16 cellular contexts compared by ENCODE assay signal in the genomic region with DNA sequence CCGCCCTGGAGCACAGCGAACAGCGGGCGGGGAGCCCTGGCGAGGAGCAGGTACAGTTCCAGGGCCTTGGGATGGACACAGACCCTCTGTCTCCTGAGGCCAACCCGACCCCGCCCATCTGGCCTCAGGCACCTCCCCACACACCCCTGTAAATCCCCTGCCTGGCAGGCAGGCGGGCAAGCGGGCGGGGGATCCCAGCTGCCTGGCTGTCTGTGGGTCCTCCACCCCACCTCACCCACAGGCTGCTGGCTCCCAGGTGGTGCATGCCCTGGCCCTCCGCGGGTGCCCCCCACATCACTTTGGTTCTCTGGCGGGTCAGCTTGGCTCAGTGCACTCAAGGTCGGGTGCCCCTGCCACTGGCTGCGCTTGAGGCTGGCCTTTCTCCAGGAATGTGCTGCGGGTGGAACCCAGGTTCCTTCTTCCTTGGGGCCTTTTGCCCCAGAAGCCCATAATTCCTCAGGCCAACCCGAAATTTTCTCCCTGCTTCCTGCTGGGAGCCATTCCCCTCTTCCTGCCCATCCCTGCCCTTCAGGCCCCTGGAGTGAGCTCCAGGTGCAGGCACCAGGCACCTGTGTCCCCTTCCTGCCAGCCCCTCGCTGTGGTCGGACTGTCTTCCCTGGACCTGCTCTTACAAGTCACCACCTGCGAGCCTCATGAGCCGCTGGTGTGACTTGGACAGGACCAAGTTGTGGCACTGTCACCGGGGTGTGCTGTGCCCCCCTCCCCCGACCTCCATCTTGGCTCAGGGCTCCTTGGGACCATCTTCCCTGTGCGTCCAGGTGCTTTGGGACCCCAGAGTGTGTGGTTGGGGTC. TPM values are rescaled to one million over a fixed set of nuclear protein-coding genes. Genes with fewer than 3 reads are reported as not detected.
DNase-seq lines count a peak whose midpoint lies in the region; ATAC-seq, FAIRE-seq and TF ChIP-seq lines count a peak whose summit lies in the region.
"Had no signal": no experiment of that assay in that cellular context is flagged by ENCODE, and none has a peak within 500 bp of the region (broad histone marks: within the 10 kb centered on the region; RNA-seq: fewer than 3 reads in every experiment).

No MANE protein-coding gene starts in this region.

- no peak for ATAC-seq in omental fat pad (ENCODE audit: low FRiP score)
- ATAC-seq: activated CD8-positive, alpha-beta memory T cell treated with anti-CD3 and anti-CD28 coated beads, Interleukin-2, amount 10 ng/mL, durations not matched to agents 7 days and 5 days; heart right ventricle had no signal

- H3K9me3 ChIP-seq in sigmoid colon = no peaks in the 10 kb centered on the region
- H3K9me3 ChIP-seq: heart right ventricle, SJSA1 had no signal

- peaks cover 4% of the 10 kb centered on the region for H3K4me1 Mint-ChIP-seq in T-helper 1 cell treated with Interleukin-12 subunit alpha and Interleukin-12 subunit beta and Interleukin-4 antibody, amounts not matched to agents 30 μg/mL and 1 μg/mL, for 36 hours (ENCODE audit: low read depth)
- H3K4me1 Mint-ChIP-seq in glutamatergic neuron (ENCODE audit: low read depth, unreplicated experiment) = no peaks in the 10 kb centered on the region
- H3K4me1 Mint-ChIP-seq: nephron had no signal

- H3K27ac ChIP-seq in sigmoid colon = peak overlapping the region; percentile 7 to 26 (median 18)
- H3K27ac ChIP-seq: SJSA1 had no signal

- no peaks in the 10 kb centered on the region for H3K9me3 Mint-ChIP-seq in T-helper 1 cell treated with Interleukin-12 subunit alpha and Interleukin-12 subunit beta and Interleukin-4 antibody, amounts not matched to agents 30 μg/mL and 1 μg/mL, for 36 hours
- H3K9me3 Mint-ChIP-seq in glutamatergic neuron (ENCODE audit: unreplicated experiment) = peaks cover 3% of the 10 kb centered on the region
- H3K9me3 Mint-ChIP-seq: activated naive CD8-positive, alpha-beta T cell treated with anti-CD3 and anti-CD28 coated beads, Interleukin-2, amount 10 ng/mL, durations not matched to agents 7 days and 5 days; nephron had no signal

- peaks cover 2 to 29% (median 23%) of the 10 kb centered on the region in 4 donors for H3K4me1 ChIP-seq in sigmoid colon
- H3K4me1 ChIP-seq: SJSA1 had no signal

- TF ChIP-seq CTCF in glutamatergic neuron (IDR thresholded peaks at IDR 0.05; ENCODE audit: partially characterized antibody, unreplicated experiment) (no peak), sigmoid colon (IDR thresholded peaks at IDR 0.05) (no peak), omental fat pad (IDR thresholded peaks at IDR 0.05) (no peak)

- H3K36me3 Mint-ChIP-seq in T-helper 1 cell treated with Interleukin-12 subunit alpha and Interleukin-12 subunit beta and Interleukin-4 antibody, amounts not matched to agents 30 μg/mL and 1 μg/mL, for 36 hours (ENCODE audit: low read depth) = peaks cover 5% of the 10 kb centered on the region
- H3K36me3 Mint-ChIP-seq in glutamatergic neuron (ENCODE audit: unreplicated experiment) = no peaks in the 10 kb centered on the region

- intact Hi-C loops in sigmoid colon (cut with DNase I) = no loop called here

- no peaks in the 10 kb centered on the region for H3K27me3 Mint-ChIP-seq in T-helper 1 cell treated with Interleukin-12 subunit alpha and Interleukin-12 subunit beta and Interleukin-4 antibody, amounts not matched to agents 30 μg/mL and 1 μg/mL, for 36 hours (ENCODE audit: low read depth)
- H3K27me3 Mint-ChIP-seq in glutamatergic neuron (ENCODE audit: unreplicated experiment) = peaks cover 7% of the 10 kb centered on the region
- H3K27me3 Mint-ChIP-seq: activated CD8-positive, alpha-beta memory T cell treated with anti-CD3 and anti-CD28 coated beads, Interleukin-2, amount 10 ng/mL, durations not matched to agents 7 days and 5 days; activated naive CD8-positive, alpha-beta T cell treated with anti-CD3 and anti-CD28 coated beads, Interleukin-2, amount 10 ng/mL, durations not matched to agents 7 days and 5 days had no signal

- H3K4me3 Mint-ChIP-seq in T-helper 1 cell treated with Interleukin-12 subunit alpha and Interleukin-12 subunit beta and Interleukin-4 antibody, amounts not matched to agents 30 μg/mL and 1 μg/mL, for 36 hours = no peak overlapping the region
- no peak overlapping the region for H3K4me3 Mint-ChIP-seq in glutamatergic neuron (ENCODE audit: unreplicated experiment)
- H3K4me3 Mint-ChIP-seq: activated CD8-positive, alpha-beta memory T cell treated with anti-CD3 and anti-CD28 coated beads, Interleukin-2, amount 10 ng/mL, durations not matched to agents 7 days and 5 days; activated naive CD8-positive, alpha-beta T cell treated with anti-CD3 and anti-CD28 coated beads, Interleukin-2, amount 10 ng/mL, durations not matched to agents 7 days and 5 days; nephron had no signal

- H3K27me3 ChIP-seq in sigmoid colon = no peaks in the 10 kb centered on the region
- H3K27me3 ChIP-seq: heart right ventricle, MG63, SJSA1 had no signal

- H3K27ac Mint-ChIP-seq in T-helper 1 cell treated with Interleukin-12 subunit alpha and Interleukin-12 subunit beta and Interleukin-4 antibody, amounts not matched to agents 30 μg/mL and 1 μg/mL, for 36 hours = peak overlapping the region; percentile 45
- no peak overlapping the region for H3K27ac Mint-ChIP-seq in glutamatergic neuron (ENCODE audit: unreplicated experiment)
- H3K27ac Mint-ChIP-seq: activated CD8-positive, alpha-beta memory T cell treated with anti-CD3 and anti-CD28 coated beads, Interleukin-2, amount 10 ng/mL, durations not matched to agents 7 days and 5 days; activated naive CD8-positive, alpha-beta T cell treated with anti-CD3 and anti-CD28 coated beads, Interleukin-2, amount 10 ng/mL, durations not matched to agents 7 days and 5 days had no signal

- TF ChIP-seq EP300 in sigmoid colon (IDR thresholded peaks at IDR 0.05) = no peak

- no peak for TF ChIP-seq POLR2A in sigmoid colon (IDR thresholded peaks at IDR 0.05)

- FAIRE-seq in HTR-8/SVneo (lab: Jason Lieb, UNC) = peak; percentile 69

- peaks cover 6 to 24% (median 11%) of the 10 kb centered on the region in 4 donors for H3K36me3 ChIP-seq in sigmoid colon

- DNase-seq in T-helper 1 cell (no peak), HTR-8/SVneo (ENCODE audit: insufficient read length, low spot score) (no peak), glutamatergic neuron (peak; percentile 26), sigmoid colon (peak; percentile 70), omental fat pad (ENCODE audit: low spot score) (no peak), COR-L47 (lab: John Stamatoyannopoulos, UW) (no peak), GM19238 (ENCODE audit: insufficient read length, low spot score) (no peak)
- DNase-seq: activated CD8-positive, alpha-beta memory T cell treated with anti-CD3 and anti-CD28 coated beads, Interleukin-2, amount 10 ng/mL, durations not matched to agents 7 days and 5 days; activated naive CD8-positive, alpha-beta T cell treated with anti-CD3 and anti-CD28 coated beads, Interleukin-2, amount 10 ng/mL, durations not matched to agents 7 days and 5 days; MG63; NCI-H2081 treated with DMSO at 0.1 percent for 48 hours had no signal

- WGBS in sigmoid colon, 2 donors = 28 to 72% methylated on average over 24 of the region's 24 CpGs

- no peak overlapping the region for H3K4me3 ChIP-seq in sigmoid colon
- H3K4me3 ChIP-seq: heart right ventricle, MG63, SJSA1 had no signal

RNA-seq across cellular contexts. Expression of gene TNFRSF6B, which starts 5.3 kb away (rescaled TPM):
- total RNA-seq in glutamatergic neuron (ENCODE audit: unreplicated experiment) (not detected), sigmoid colon (10 to 100 TPM in 1 of 4 donors, 1 to 10 TPM in 3; 1.8 to 45.5 (median 4.2) TPM), omental fat pad (10 to 100 TPM; 10.5 to 91.9 (median 12.3) TPM)
- polyA plus RNA-seq in sigmoid colon = 100 to 1,000 TPM in 1 of 3 donors, 1 to 10 TPM in 2; 1.2 to 186 (median 4.8) TPM
- total RNA-seq: activated CD8-positive, alpha-beta memory T cell treated with anti-CD3 and anti-CD28 coated beads, Interleukin-2, amount 10 ng/mL, durations not matched to agents 7 days and 5 days; activated naive CD8-positive, alpha-beta T cell treated with anti-CD3 and anti-CD28 coated beads, Interleukin-2, amount 10 ng/mL, durations not matched to agents 7 days and 5 days; skeletal muscle tissue had no signal

RNA-seq across cellular contexts. Expression of gene ARFRP1, which starts 16.7 kb away (rescaled TPM):
- total RNA-seq in glutamatergic neuron (ENCODE audit: unreplicated experiment) (51.9 TPM), sigmoid colon (10 to 100 TPM; 26.8 to 38.7 (median 28.8) TPM), omental fat pad (10 to 100 TPM; 25.5 to 44.3 (median 40.9) TPM)
- polyA plus RNA-seq in sigmoid colon = 10 to 100 TPM; 39.1 to 70.2 (median 45.6) TPM

RNA-seq across cellular contexts. Expression of gene ZGPAT, which starts 16.7 kb away (rescaled TPM):
- 41.5 TPM for total RNA-seq in glutamatergic neuron (ENCODE audit: unreplicated experiment)
- total RNA-seq in sigmoid colon = 10 to 100 TPM; 18.5 to 22.5 (median 19.6) TPM
- 10 to 100 TPM; 24.0 to 44.9 (median 30.5) TPM for polyA plus RNA-seq in sigmoid colon
- total RNA-seq in omental fat pad = 10 to 100 TPM; 13.2 to 34.5 (median 20.6) TPM

RNA-seq across cellular contexts. Expression of gene RTEL1, which starts 33.0 kb away (rescaled TPM):
- 36.3 TPM for total RNA-seq in glutamatergic neuron (ENCODE audit: unreplicated experiment)
- 10 to 100 TPM; 19.6 to 44.3 (median 31.4) TPM for total RNA-seq in sigmoid colon
- 10 to 100 TPM in 1 of 3 donors, 1 to 10 TPM in 2; 3.6 to 22.4 (median 9.0) TPM for polyA plus RNA-seq in sigmoid colon
- 10 to 100 TPM; 10.2 to 34.4 (median 21.6) TPM for total RNA-seq in omental fat pad

RNA-seq across cellular contexts. Expression of gene STMN3, which starts 37.9 kb away (rescaled TPM):
- total RNA-seq in glutamatergic neuron (ENCODE audit: unreplicated experiment) (459 TPM), sigmoid colon (10 to 100 TPM; 14.6 to 22.1 (median 20.1) TPM), omental fat pad (10 to 100 TPM in 2 of 4 donors, 1 to 10 TPM in 2; 7.6 to 17.4 (median 12.0) TPM)
- 10 to 100 TPM in 1 of 3 donors, 1 to 10 TPM in 2; 1.8 to 25.2 (median 6.6) TPM for polyA plus RNA-seq in sigmoid colon

Comparison
In these comparisons a context has a peak if more than half of its experiments do, and no peak if none do; other contexts are left out.
1. DNase-seq: peak in glutamatergic neuron (single experiment) and sigmoid colon (single experiment); none in T-helper 1 cell (0 of 5), HTR-8/SVneo (single experiment), omental fat pad (single experiment), COR-L47 (single experiment) and GM19238 (single experiment).